In the genomic region with DNA sequence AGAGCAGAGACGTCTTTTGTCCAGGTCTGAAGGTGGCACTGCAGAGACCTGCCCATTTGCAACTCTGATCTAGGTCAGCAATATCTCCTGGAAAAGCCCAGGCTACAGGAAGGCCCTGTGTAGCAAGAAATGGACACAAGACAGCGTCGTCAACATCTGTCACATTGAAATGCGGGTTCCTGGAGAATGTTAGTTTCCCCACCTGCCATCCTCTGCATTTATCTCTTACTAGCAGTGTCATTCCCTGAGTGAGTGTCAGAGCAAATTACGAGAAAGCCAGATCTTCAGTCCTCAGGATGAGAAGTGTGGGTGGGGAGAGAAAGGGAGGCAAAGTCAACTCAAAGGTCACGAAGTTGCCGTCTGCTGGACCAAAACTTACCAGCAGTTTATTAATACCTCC, we compare ENCODE assay signal across 21 cellular contexts. TPM values are rescaled to one million over a fixed set of nuclear protein-coding genes. Genes with fewer than 3 reads are reported as not detected.
"Had no signal": no experiment of that assay in that cellular context is flagged by ENCODE, and none has a peak within 500 bp of the region (broad histone marks: within the 10 kb centered on the region; RNA-seq: fewer than 3 reads in every experiment).

No MANE protein-coding gene starts in this region.

- H3K9me3 Mint-ChIP-seq: activated naive CD8-positive, alpha-beta T cell treated with anti-CD3 and anti-CD28 coated beads, Interleukin-2, amount 50 U/mL, for 24 hours; WTC11 had no signal

- H3K36me3 Mint-ChIP-seq: WTC11 had no signal

- H3K4me3 Mint-ChIP-seq: activated CD4-positive, alpha-beta T cell treated with anti-CD3 and anti-CD28 coated beads, Interleukin-2, amount 10 ng/mL, durations not matched to agents 7 days and 5 days; activated naive CD8-positive, alpha-beta T cell treated with anti-CD3 and anti-CD28 coated beads, Interleukin-2, amount 50 U/mL, for 24 hours; activated T-helper 1 cell treated with anti-CD3 and anti-CD28 coated beads, Interleukin-12 subunit alpha, Interleukin-12 subunit beta, Interleukin-2, Interleukin-4 antibody, amounts not matched to agents 30 ng/mL and 10 ng/mL and 1 ng/mL, durations not matched to agents 14 hours and 24 hours and 36 hours; WTC11 had no signal

- H3K27me3 Mint-ChIP-seq: activated CD4-positive, alpha-beta T cell treated with anti-CD3 and anti-CD28 coated beads, Interleukin-2, amount 10 ng/mL, durations not matched to agents 7 days and 5 days; activated naive CD8-positive, alpha-beta T cell treated with anti-CD3 and anti-CD28 coated beads, Interleukin-2, amount 50 U/mL, for 24 hours had no signal

- DNase-seq: activated CD4-positive, alpha-beta T cell treated with anti-CD3 and anti-CD28 coated beads, Interleukin-2, amount 10 ng/mL, durations not matched to agents 7 days and 5 days; activated naive CD4-positive, alpha-beta T cell; activated naive CD8-positive, alpha-beta T cell treated with anti-CD3 and anti-CD28 coated beads, Interleukin-2, amount 50 U/mL, for 24 hours; aorta; cerebellar nuclear complex; effector memory CD4-positive, alpha-beta T cell; foreskin keratinocyte; glutamatergic neuron; hypothalamus; left ventricle myocardium inferior; right cardiac atrium; small intestine; stimulated activated CD4-positive, alpha-beta T cell treated with anti-CD3 and anti-CD28 coated beads, Interleukin-4, amount 100 ng/mL, for 4 hours; stimulated activated CD8-positive, alpha-beta memory T cell treated with anti-CD3 and anti-CD28 coated beads, Interleukin-4, amount 100 ng/mL, for 48 hours; T-helper 2 cell had no signal

- H3K27ac ChIP-seq: foreskin keratinocyte, left ventricle myocardium inferior, prostate gland, thoracic aorta had no signal

- H3K4me1 ChIP-seq: left ventricle myocardium inferior, prostate gland had no signal

- ATAC-seq: activated naive CD8-positive, alpha-beta T cell treated with anti-CD3 and anti-CD28 coated beads, Interleukin-2, amount 50 U/mL, for 24 hours; foreskin keratinocyte; right cardiac atrium; WTC11 had no signal

- H3K4me3 ChIP-seq: left ventricle myocardium inferior, prostate gland, thoracic aorta had no signal

- H3K9me3 ChIP-seq: left ventricle myocardium inferior, prostate gland, thoracic aorta had no signal

- H3K36me3 ChIP-seq: left ventricle myocardium inferior, prostate gland, thoracic aorta had no signal

- H3K27me3 ChIP-seq: foreskin keratinocyte had no signal

- H3K27ac Mint-ChIP-seq: activated CD4-positive, alpha-beta T cell treated with anti-CD3 and anti-CD28 coated beads, Interleukin-2, amount 10 ng/mL, durations not matched to agents 7 days and 5 days; WTC11 had no signal

RNA-seq across cellular contexts. Expression of gene FLVCR2, which starts 27.4 kb away (rescaled TPM):
- polyA plus RNA-seq: neural cell had no signal

RNA-seq across cellular contexts. Expression of gene BATF, which starts 28.8 kb away (rescaled TPM):
- total RNA-seq: foreskin keratinocyte, kidney epithelial cell, WTC11 had no signal
- polyA plus RNA-seq: foreskin keratinocyte, neural cell had no signal
